Comparison of ENCODE assay signal across 17 cellular contexts in genomic region chr20:11270566-11270965, GRCh38.
"Had no signal": no experiment of that assay in that cellular context is flagged by ENCODE, and none has a peak within 500 bp of the region (broad histone marks: within the 10 kb centered on the region; RNA-seq: fewer than 3 reads in every experiment).

No MANE protein-coding gene starts in this region.

- ATAC-seq: activated CD4-positive, alpha-beta T cell treated with anti-CD3 and anti-CD28 coated beads for 36 hours; gastrocnemius medialis; heart left ventricle; naive thymus-derived CD8-positive, alpha-beta T cell; sciatic nerve; stimulated activated naive CD8-positive, alpha-beta T cell treated with anti-CD3 and anti-CD28 coated beads, Interleukin-15, amount 100 ng/mL, for 72 hours had no signal

- H3K4me1 ChIP-seq: colonic mucosa, parathyroid adenoma had no signal

- H3K27ac ChIP-seq: colonic mucosa, gastrocnemius medialis, heart left ventricle, parathyroid adenoma, suprapubic skin, upper lobe of left lung had no signal

- H3K27me3 ChIP-seq: colonic mucosa, gastrocnemius medialis, heart left ventricle, suprapubic skin, upper lobe of left lung had no signal

- H3K9ac ChIP-seq: parathyroid adenoma had no signal

- H3K4me2 ChIP-seq: smooth muscle cell had no signal

- H3K79me2 ChIP-seq: parathyroid adenoma had no signal

- H2AFZ ChIP-seq: parathyroid adenoma had no signal

- DNase-seq: activated CD4-positive, alpha-beta T cell treated with anti-CD3 and anti-CD28 coated beads for 36 hours; activated CD4-positive, alpha-beta T cell treated with anti-CD3 and anti-CD28 coated beads, Interleukin-2, amount 50 U/mL, for 48 hours; activated naive CD4-positive, alpha-beta T cell; activated T-cell treated with anti-CD3 and anti-CD28 coated beads for 4 hours; anterior cingulate cortex; colonic mucosa; erythroblast; gastrocnemius medialis; heart left ventricle; naive thymus-derived CD8-positive, alpha-beta T cell; stimulated activated CD4-positive, alpha-beta T cell treated with anti-CD3 and anti-CD28 coated beads, Interleukin-4, amount 100 ng/mL, for 1 hour; stimulated activated naive CD8-positive, alpha-beta T cell treated with anti-CD3 and anti-CD28 coated beads, Interleukin-15, amount 100 ng/mL, for 72 hours had no signal

- H3K36me3 ChIP-seq: colonic mucosa, gastrocnemius medialis, heart left ventricle, suprapubic skin, upper lobe of left lung had no signal

- H3K9me3 ChIP-seq: colonic mucosa, gastrocnemius medialis, heart left ventricle, suprapubic skin, upper lobe of left lung had no signal

- H3K4me3 ChIP-seq: colonic mucosa, gastrocnemius medialis, heart left ventricle, smooth muscle cell, suprapubic skin, upper lobe of left lung had no signal
